Comparison of ENCODE assay signal across 10 cellular contexts in the genomic region with DNA sequence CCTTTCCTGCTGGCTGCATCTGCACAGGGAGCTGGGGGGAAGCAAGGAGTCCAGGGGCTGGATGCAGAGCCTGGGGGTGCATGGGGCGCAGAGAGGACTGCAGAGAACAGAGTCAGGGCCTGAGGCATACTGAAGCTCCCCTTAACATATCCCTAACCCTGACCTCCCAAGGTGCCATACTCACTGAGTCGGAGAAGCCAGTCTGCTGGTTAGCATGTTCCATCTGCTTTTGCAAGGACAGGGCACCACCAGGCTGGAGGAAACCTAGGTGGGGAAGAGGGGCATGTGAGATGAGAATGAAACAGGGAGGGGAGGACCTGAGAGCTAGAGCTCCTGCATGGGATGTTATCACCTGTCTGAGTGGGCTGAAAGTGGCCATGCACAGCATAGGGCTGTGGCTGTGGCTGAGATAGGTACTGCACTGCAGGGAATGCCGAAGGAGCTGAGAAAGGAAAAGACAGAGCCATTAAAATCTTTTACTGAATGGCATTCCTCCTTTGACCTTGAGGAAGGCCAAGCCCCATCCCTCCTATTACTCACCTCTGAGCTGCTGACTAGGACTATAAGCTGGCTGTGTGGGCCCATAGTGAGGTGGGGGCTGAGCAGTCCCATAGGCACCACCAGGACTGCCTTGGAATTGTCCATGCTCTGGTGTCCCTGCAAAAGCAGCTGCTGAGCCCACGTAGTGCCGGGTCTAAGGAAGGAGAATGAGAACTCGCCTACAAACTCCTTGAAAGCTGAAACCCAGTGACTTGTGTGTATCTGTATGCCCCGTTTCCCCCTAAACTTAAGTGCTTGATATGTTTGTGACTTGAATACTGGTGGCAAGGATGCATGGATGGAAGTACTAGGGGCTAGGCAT. TPM values are rescaled to one million over a fixed set of nuclear protein-coding genes. Genes with fewer than 3 reads are reported as not detected.
DNase-seq lines count a peak whose midpoint lies in the region; ATAC-seq and TF ChIP-seq lines count a peak whose summit lies in the region.
"Had no signal": no experiment of that assay in that cellular context is flagged by ENCODE, and none has a peak within 500 bp of the region (broad histone marks: within the 10 kb centered on the region; RNA-seq: fewer than 3 reads in every experiment).

No MANE protein-coding gene starts in this region.

- peaks cover 61% of the 10 kb centered on the region for H3K4me1 Mint-ChIP-seq in activated naive CD4-positive, alpha-beta T cell treated with anti-CD3 and anti-CD28 coated beads for 36 hours (ENCODE audit: low read depth)
- H3K4me1 Mint-ChIP-seq in stimulated activated naive CD8-positive, alpha-beta T cell treated with anti-CD3 and anti-CD28 coated beads, Interleukin-15, amount 100 ng/mL, for 72 hours = peaks cover 74% of the 10 kb centered on the region

- CTCF ChIA-PET in activated naive CD4-positive, alpha-beta T cell treated with anti-CD3 and anti-CD28 coated beads for 36 hours (lab: Charles Lee) = interaction anchor here (0.6 to 2.4 kb wide), 3 partner anchors 14 to 87 kb away, joined by 4 to 9 read pairs (median 4); no protein-coding TSS in a partner anchor
- CTCF ChIA-PET in A673 (lab: Charles Lee) = no interaction called here

- no peak overlapping the region for H3K27ac Mint-ChIP-seq in activated naive CD4-positive, alpha-beta T cell treated with anti-CD3 and anti-CD28 coated beads for 36 hours
- H3K27ac Mint-ChIP-seq in stimulated activated naive CD8-positive, alpha-beta T cell treated with anti-CD3 and anti-CD28 coated beads, Interleukin-15, amount 100 ng/mL, for 72 hours = peak overlapping the region in 1 of 2 donors; percentile 67

- no peaks in the 10 kb centered on the region for H3K9me3 Mint-ChIP-seq in activated naive CD4-positive, alpha-beta T cell treated with anti-CD3 and anti-CD28 coated beads for 36 hours
- H3K9me3 Mint-ChIP-seq in stimulated activated naive CD8-positive, alpha-beta T cell treated with anti-CD3 and anti-CD28 coated beads, Interleukin-15, amount 100 ng/mL, for 72 hours = no peaks in the 10 kb centered on the region

- ATAC-seq in stimulated activated naive CD8-positive, alpha-beta T cell treated with anti-CD3 and anti-CD28 coated beads, Interleukin-15, amount 100 ng/mL, for 72 hours = no peak
- ATAC-seq in GM19463 (IDR thresholded peaks at IDR 0.05; ENCODE audit: unreplicated experiment) = no peak

- H3K9me3 ChIP-seq in SK-N-MC (ENCODE audit: low read depth, low read length) (no peaks in the 10 kb centered on the region), A673 (ENCODE audit: low read depth, low read length, poor library complexity, severe bottlenecking) (no peaks in the 10 kb centered on the region)
- H3K9me3 ChIP-seq: right atrium auricular region had no signal

- peaks cover 47% of the 10 kb centered on the region for H3K36me3 Mint-ChIP-seq in activated naive CD4-positive, alpha-beta T cell treated with anti-CD3 and anti-CD28 coated beads for 36 hours (ENCODE audit: low read depth)

- no peak for DNase-seq in activated naive CD4-positive, alpha-beta T cell treated with anti-CD3 and anti-CD28 coated beads for 36 hours
- DNase-seq in activated naive CD4-positive, alpha-beta T cell treated with Interleukin-2 at 50 U/mL for 16 hours = no peak
- no peak for DNase-seq in SK-N-MC (ENCODE audit: low read depth, low spot score)
- no peak for DNase-seq in epithelial cell of proximal tubule (ENCODE audit: low read depth)
- no peak for DNase-seq in stimulated activated naive CD8-positive, alpha-beta T cell treated with anti-CD3 and anti-CD28 coated beads, Interleukin-15, amount 100 ng/mL, for 72 hours
- no peak for DNase-seq in NCI-H1930 (lab: John Stamatoyannopoulos, UW)
- DNase-seq in A673 (ENCODE audit: low spot score) = no peak

- H3K4me3 Mint-ChIP-seq in activated naive CD4-positive, alpha-beta T cell treated with anti-CD3 and anti-CD28 coated beads for 36 hours = peak overlapping the region; percentile 78
- peak overlapping the region; percentile 89 to 95 for H3K4me3 Mint-ChIP-seq in stimulated activated naive CD8-positive, alpha-beta T cell treated with anti-CD3 and anti-CD28 coated beads, Interleukin-15, amount 100 ng/mL, for 72 hours

- TF ChIP-seq CTCF in epithelial cell of proximal tubule (conservative IDR thresholded peaks at IDR 0.05; ENCODE audit: low read depth, low read length) (peak; percentile 19), A673 (conservative IDR thresholded peaks at IDR 0.05; ENCODE audit: low read depth, low read length) (no peak)

- intact Hi-C loops in activated naive CD4-positive, alpha-beta T cell treated with anti-CD3 and anti-CD28 coated beads for 36 hours (cut with micrococcal nuclease) = no loop called here
- intact Hi-C loops in A673 (cut with micrococcal nuclease; ENCODE audit: unreplicated experiment) = no loop called here

- POLR2A ChIA-PET in A673 (lab: Charles Lee; ENCODE audit: low non-redundant PET) = no interaction called here

- H3K27me3 Mint-ChIP-seq in activated naive CD4-positive, alpha-beta T cell treated with anti-CD3 and anti-CD28 coated beads for 36 hours (ENCODE audit: low read depth) = no peaks in the 10 kb centered on the region
- no peaks in the 10 kb centered on the region for H3K27me3 Mint-ChIP-seq in stimulated activated naive CD8-positive, alpha-beta T cell treated with anti-CD3 and anti-CD28 coated beads, Interleukin-15, amount 100 ng/mL, for 72 hours

- no peak overlapping the region for H3K9ac ChIP-seq in SK-N-MC (ENCODE audit: insufficient read length)
- H3K9ac ChIP-seq: KMS-11 had no signal

- BruUV-seq in A673 (replicated peaks; lab: Mats Ljungman, UMichigan) = no TSS peak

- peak overlapping the region; percentile 81; the same call in 1 of the 2 replicates for H3K27ac ChIP-seq in SK-N-MC
- H3K27ac ChIP-seq in A673 (ENCODE audit: low read depth, low read length, poor library complexity, severe bottlenecking) = no peak overlapping the region
- H3K27ac ChIP-seq: KMS-11, right atrium auricular region had no signal

- H3K4me3 ChIP-seq in SK-N-MC = no peak overlapping the region; the same call in 1 of the 2 replicates
- H3K4me3 ChIP-seq in epithelial cell of proximal tubule (ENCODE audit: low read depth, low read length) = peak overlapping the region; percentile 86
- no peak overlapping the region for H3K4me3 ChIP-seq in A673 (ENCODE audit: low read depth, low read length, poor library complexity, severe bottlenecking)

- H3K4me1 ChIP-seq in A673 (ENCODE audit: insufficient read depth, low read length, poor library complexity, severe bottlenecking) = peaks cover 28% of the 10 kb centered on the region

- no peaks in the 10 kb centered on the region for H3K27me3 ChIP-seq in A673 (replicated peaks; ENCODE audit: insufficient read depth, low read depth, low read length, poor library complexity)
- H3K27me3 ChIP-seq: right atrium auricular region had no signal

- peaks cover 54% of the 10 kb centered on the region for H3K36me3 ChIP-seq in SK-N-MC (ENCODE audit: insufficient read depth, low read length)
- H3K36me3 ChIP-seq in A673 (ENCODE audit: insufficient read depth, low read length, poor library complexity, severe bottlenecking) = peaks cover 66% of the 10 kb centered on the region

RNA-seq across cellular contexts. Expression of a gene that starts 1.9 kb away (rescaled TPM):
- 10 to 100 TPM; 28.2 to 32.2 TPM for total RNA-seq in activated naive CD4-positive, alpha-beta T cell treated with anti-CD3 and anti-CD28 coated beads for 36 hours
- 91.5 and 104 TPM in 2 replicates for total RNA-seq in epithelial cell of proximal tubule
- total RNA-seq in A673 (2021) = 116 and 133 TPM in 2 replicates

RNA-seq across cellular contexts. Expression of a gene that starts 5.8 kb away (rescaled TPM):
- 100 to 1,000 TPM; 757 to 792 TPM for total RNA-seq in activated naive CD4-positive, alpha-beta T cell treated with anti-CD3 and anti-CD28 coated beads for 36 hours
- total RNA-seq in epithelial cell of proximal tubule (353 and 817 TPM in 2 replicates), A673 (2021) (1,112 and 1,128 TPM in 2 replicates)

RNA-seq across cellular contexts. Expression of a gene that starts 15.9 kb away (rescaled TPM):
- total RNA-seq in activated naive CD4-positive, alpha-beta T cell treated with anti-CD3 and anti-CD28 coated beads for 36 hours = 10 to 100 TPM; 21.9 to 22.5 TPM
- 13.4 and 19.3 TPM in 2 replicates for total RNA-seq in epithelial cell of proximal tubule
- total RNA-seq in A673 (2021) = 81.7 and 99.5 TPM in 2 replicates

RNA-seq across cellular contexts. Expression of a gene that starts 18.8 kb away (rescaled TPM):
- total RNA-seq in activated naive CD4-positive, alpha-beta T cell treated with anti-CD3 and anti-CD28 coated beads for 36 hours = under 1 TPM; 0.45 to 0.52 TPM
- total RNA-seq in epithelial cell of proximal tubule (0.14 and 0.35 TPM in 2 replicates), A673 (2021) (0.77 and 1.6 TPM in 2 replicates)

RNA-seq across cellular contexts. Expression of a gene that starts 23.1 kb away (rescaled TPM):
- total RNA-seq in activated naive CD4-positive, alpha-beta T cell treated with anti-CD3 and anti-CD28 coated beads for 36 hours = 100 to 1,000 TPM; 309 to 320 TPM
- total RNA-seq in epithelial cell of proximal tubule (0.81 and 1.4 TPM in 2 replicates), A673 (2021) (1.1 TPM in 2 replicates)
